15 cellular contexts compared by ENCODE assay signal in the genomic region with DNA sequence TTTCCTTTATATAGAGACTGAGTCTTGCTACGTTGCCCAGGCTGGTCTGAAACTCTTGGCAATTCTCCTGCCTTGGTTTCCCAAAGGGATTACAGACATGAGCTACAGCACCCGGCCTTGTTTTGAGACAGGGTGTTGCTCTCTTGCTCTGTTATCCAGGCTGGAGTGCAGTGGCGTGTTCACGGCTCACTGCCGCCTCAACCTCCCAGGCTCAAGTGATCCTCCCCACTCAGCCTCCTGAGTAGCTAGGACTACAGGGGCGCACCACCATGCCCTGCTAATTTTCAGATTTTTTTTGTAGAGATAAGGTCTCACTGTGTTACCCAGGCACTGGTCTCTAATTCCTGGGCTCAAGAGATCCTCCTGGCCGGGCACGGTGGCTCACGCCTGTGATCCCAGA. TPM values are rescaled to one million over a fixed set of nuclear protein-coding genes. Genes with fewer than 3 reads are reported as not detected.
A peak's percentile ranks its signal among the peaks of the same experiment; 100 is the strongest.
DNase-seq lines count a peak whose midpoint lies in the region; TF ChIP-seq lines count a peak whose summit lies in the region.
"Had no signal": no experiment of that assay in that cellular context is flagged by ENCODE, and none has a peak within 500 bp of the region (broad histone marks: within the 10 kb centered on the region; RNA-seq: fewer than 3 reads in every experiment).

No MANE protein-coding gene starts in this region.

- H3K27me3 Mint-ChIP-seq in T-helper 2 cell treated with Interferon-gamma antibody and Interleukin-4, amounts not matched to agents 5 μg/mL and 100 μg/mL, for 36 hours (ENCODE audit: low read depth): no peaks in the 10 kb centered on the region
- H3K27me3 Mint-ChIP-seq in endothelial cell (ENCODE audit: unreplicated experiment): peaks cover 2% of the 10 kb centered on the region

- peak overlapping the region; percentile 45 for H3K9ac ChIP-seq in SU-DHL-6 (ENCODE audit: low read length)

- H3K4me1 Mint-ChIP-seq in T-helper 2 cell treated with Interferon-gamma antibody and Interleukin-4, amounts not matched to agents 5 μg/mL and 100 μg/mL, for 36 hours (ENCODE audit: low read depth): peaks cover 37% of the 10 kb centered on the region
- H3K4me1 Mint-ChIP-seq in endothelial cell (ENCODE audit: unreplicated experiment): peaks cover 14% of the 10 kb centered on the region

- H3K27ac ChIP-seq in SU-DHL-6 (ENCODE audit: low read depth, low read length): peak overlapping the region; percentile 97

- H3K27me3 ChIP-seq in SU-DHL-6 (ENCODE audit: low read length): no peaks in the 10 kb centered on the region

- H3K27ac Mint-ChIP-seq in T-helper 2 cell treated with Interferon-gamma antibody and Interleukin-4, amounts not matched to agents 5 μg/mL and 100 μg/mL, for 36 hours: peak overlapping the region; percentile 74
- peak overlapping the region; percentile 37 for H3K27ac Mint-ChIP-seq in endothelial cell (ENCODE audit: unreplicated experiment)

- no peak overlapping the region for H3K4me3 ChIP-seq in SU-DHL-6 (ENCODE audit: insufficient read depth, low read length, poor library complexity, severe bottlenecking)

- H3K79me2 ChIP-seq in SU-DHL-6 (ENCODE audit: insufficient read depth, low read length): peaks cover 10% of the 10 kb centered on the region

- TF ChIP-seq CTCF in SU-DHL-6 (IDR thresholded peaks at IDR 0.05; ENCODE audit: insufficient read depth, low read length, poor library complexity, severe bottlenecking) (no peak), endothelial cell (IDR thresholded peaks at IDR 0.05; ENCODE audit: unreplicated experiment) (no peak)

- no peaks in the 10 kb centered on the region for H3K36me3 ChIP-seq in SU-DHL-6 (ENCODE audit: low read length)

- peaks cover 38% of the 10 kb centered on the region for H3K36me3 Mint-ChIP-seq in T-helper 2 cell treated with Interferon-gamma antibody and Interleukin-4, amounts not matched to agents 5 μg/mL and 100 μg/mL, for 36 hours (ENCODE audit: low read depth)
- H3K36me3 Mint-ChIP-seq in endothelial cell (ENCODE audit: low read depth, unreplicated experiment): no peaks in the 10 kb centered on the region

- no peak overlapping the region for H2AFZ ChIP-seq in SU-DHL-6 (ENCODE audit: low read depth, low read length, severe bottlenecking)

- H3K9me2 ChIP-seq in SU-DHL-6 (replicated peaks; ENCODE audit: insufficient read depth, low read length): no peaks in the 10 kb centered on the region

- H4K20me1 ChIP-seq in SU-DHL-6 (ENCODE audit: low read depth, low read length): no peaks in the 10 kb centered on the region

- no peaks in the 10 kb centered on the region for H3K9me3 ChIP-seq in SU-DHL-6 (ENCODE audit: insufficient read depth, low read length)

- peaks cover 41% of the 10 kb centered on the region for H3F3A ChIP-seq in SU-DHL-6 (ENCODE audit: insufficient read depth)

- DNase-seq in T-helper 2 cell treated with Interferon-gamma antibody and Interleukin-4, amounts not matched to agents 5 μg/mL and 100 μg/mL, for 36 hours (ENCODE audit: low spot score): no peak
- DNase-seq in T-helper 2 cell: no peak
- DNase-seq in endothelial cell (ENCODE audit: low spot score): no peak
- DNase-seq in effector CD4-positive, alpha-beta T cell: no peak
- no peak for DNase-seq in RPMI8226
- DNase-seq: 8988T, activated gamma-delta T cell treated with Interleukin-2 at 50 U/mL for 16 hours, mesendoderm, MV-4-11, NCI-H774 had no signal

- peak overlapping the region; percentile 63 for H3K4me2 ChIP-seq in SU-DHL-6 (ENCODE audit: low read depth, low read length, poor library complexity, severe bottlenecking)

- H3K9me3 Mint-ChIP-seq in T-helper 2 cell treated with Interferon-gamma antibody and Interleukin-4, amounts not matched to agents 5 μg/mL and 100 μg/mL, for 36 hours: peaks cover 3% of the 10 kb centered on the region
- H3K9me3 Mint-ChIP-seq in endothelial cell (ENCODE audit: unreplicated experiment): no peaks in the 10 kb centered on the region

- peak overlapping the region; percentile 41 for H3K4me3 Mint-ChIP-seq in T-helper 2 cell treated with Interferon-gamma antibody and Interleukin-4, amounts not matched to agents 5 μg/mL and 100 μg/mL, for 36 hours
- no peak overlapping the region for H3K4me3 Mint-ChIP-seq in endothelial cell (ENCODE audit: unreplicated experiment)

RNA-seq across cellular contexts. Expression of a gene that starts 14.8 kb away (rescaled TPM):
- total RNA-seq in endothelial cell (ENCODE audit: unreplicated experiment): 1.1 TPM
- total RNA-seq: bronchial epithelial cell, H4, temporal lobe had no signal

RNA-seq across cellular contexts. Expression of a gene that starts 18.8 kb away (rescaled TPM):
- total RNA-seq in endothelial cell (ENCODE audit: unreplicated experiment): 1.4 TPM
- total RNA-seq: kidney epithelial cell had no signal

RNA-seq across cellular contexts. Expression of a gene that starts 26.0 kb away (rescaled TPM):
- 143 TPM for total RNA-seq in endothelial cell (ENCODE audit: unreplicated experiment)

RNA-seq across cellular contexts. Expression of a gene that starts 43.6 kb away (rescaled TPM):
- total RNA-seq in endothelial cell (ENCODE audit: unreplicated experiment): 174 TPM

RNA-seq across cellular contexts. Expression of a gene that starts 43.7 kb away (rescaled TPM):
- total RNA-seq in endothelial cell (ENCODE audit: unreplicated experiment): 23.2 TPM
